ENCODE assay signal across 28 cellular contexts in the genomic region with DNA sequence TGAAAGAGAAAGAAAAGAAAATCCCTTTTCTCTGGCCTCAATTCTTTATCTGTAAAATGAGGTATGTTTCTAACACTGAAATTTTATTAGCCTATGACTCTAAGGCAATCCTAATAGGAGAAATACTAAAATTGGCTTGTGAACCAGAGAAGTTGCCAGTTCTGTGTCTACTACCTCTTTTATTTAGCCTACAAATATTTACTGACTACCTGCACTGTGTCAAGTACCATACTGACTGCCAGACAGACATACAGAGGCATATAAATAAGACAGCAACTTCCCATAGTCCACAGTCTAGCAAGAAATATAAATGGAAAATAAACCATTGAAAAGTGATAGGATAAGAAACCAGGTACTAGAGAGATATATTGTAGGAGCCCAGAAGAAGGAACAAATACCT.
"Had no signal": no experiment of that assay in that cellular context is flagged by ENCODE, and none has a peak within 500 bp of the region (broad histone marks: within the 10 kb centered on the region; RNA-seq: fewer than 3 reads in every experiment).

No MANE protein-coding gene starts in this region.

- H3K9ac ChIP-seq: neural progenitor cell, parathyroid adenoma had no signal

- H3K4me3 Mint-ChIP-seq: mesothelial cell of epicardium; naive B cell; natural killer cell; nephron progenitor cell; neural progenitor cell; stimulated activated effector memory CD8-positive, alpha-beta T cell treated with anti-CD3 and anti-CD28 coated beads, Interleukin-12 subunit alpha, Interleukin-12 subunit beta, amount 100 ng/mL, for 72 hours; stimulated activated naive CD8-positive, alpha-beta T cell treated with anti-CD3 and anti-CD28 coated beads, Interleukin-15, Interleukin-2, amounts not matched to agents 100 ng/mL and 50 ng/mL, for 24 hours had no signal

- H3K4me1 ChIP-seq: left lung, parathyroid adenoma, spleen, upper lobe of right lung had no signal

- H3K27ac ChIP-seq: left lung, neural progenitor cell, neutrophil, parathyroid adenoma, right atrium auricular region, skin epidermis, spleen, suprapubic skin, thoracic aorta, tibial artery, upper lobe of right lung had no signal

- FAIRE-seq: keratinocyte, urothelium cell line had no signal

- H2AFZ ChIP-seq: neural progenitor cell, parathyroid adenoma had no signal

- H3K4me3 ChIP-seq: left lung, lung, neural progenitor cell, right atrium auricular region, skin epidermis, spleen, suprapubic skin, thoracic aorta, tibial artery, upper lobe of right lung had no signal

- H3K27me3 Mint-ChIP-seq: stimulated activated naive CD8-positive, alpha-beta T cell treated with anti-CD3 and anti-CD28 coated beads, Interleukin-15, Interleukin-2, amounts not matched to agents 100 ng/mL and 50 ng/mL, for 24 hours had no signal

- H3K9me3 Mint-ChIP-seq: mesothelial cell of epicardium, naive B cell, nephron progenitor cell, neural progenitor cell had no signal

- H3K4me2 ChIP-seq: neural progenitor cell had no signal

- H3K79me2 ChIP-seq: parathyroid adenoma had no signal

- DNase-seq: kidney glomerular epithelial cell; left cardiac atrium; left lung; mesendoderm; naive B cell; natural killer cell; nephron progenitor cell; occipital lobe; spleen; stimulated activated CD4-positive, alpha-beta T cell treated with anti-CD3 and anti-CD28 coated beads, Interleukin-4, amount 100 ng/mL, for 24 hours; stimulated activated naive CD4-positive, alpha-beta T cell; tibial artery; trophoblast cell; upper lobe of right lung had no signal

- H3K36me3 Mint-ChIP-seq: mesothelial cell of epicardium; naive B cell; natural killer cell; neural progenitor cell; stimulated activated effector memory CD8-positive, alpha-beta T cell treated with anti-CD3 and anti-CD28 coated beads, Interleukin-12 subunit alpha, Interleukin-12 subunit beta, amount 100 ng/mL, for 72 hours had no signal

- ATAC-seq: left cardiac atrium; left lung; natural killer cell; sciatic nerve; stimulated activated effector memory CD8-positive, alpha-beta T cell treated with anti-CD3 and anti-CD28 coated beads, Interleukin-12 subunit alpha, Interleukin-12 subunit beta, amount 100 ng/mL, for 72 hours; upper lobe of right lung had no signal

- H3K27ac Mint-ChIP-seq: mesothelial cell of epicardium; naive B cell; natural killer cell; nephron progenitor cell; neural progenitor cell; stimulated activated effector memory CD8-positive, alpha-beta T cell treated with anti-CD3 and anti-CD28 coated beads, Interleukin-12 subunit alpha, Interleukin-12 subunit beta, amount 100 ng/mL, for 72 hours; stimulated activated naive CD8-positive, alpha-beta T cell treated with anti-CD3 and anti-CD28 coated beads, Interleukin-15, Interleukin-2, amounts not matched to agents 100 ng/mL and 50 ng/mL, for 24 hours had no signal

- H3K9me3 ChIP-seq: left lung, neutrophil, right atrium auricular region, spleen, suprapubic skin, thoracic aorta, tibial artery, upper lobe of right lung had no signal

- H3K4me1 Mint-ChIP-seq: naive B cell; natural killer cell; stimulated activated effector memory CD8-positive, alpha-beta T cell treated with anti-CD3 and anti-CD28 coated beads, Interleukin-12 subunit alpha, Interleukin-12 subunit beta, amount 100 ng/mL, for 72 hours had no signal

- H3K27me3 ChIP-seq: left lung, neutrophil, right atrium auricular region, spleen, suprapubic skin, tibial artery, upper lobe of right lung had no signal

- H3K36me3 ChIP-seq: left lung, neural progenitor cell, neutrophil, right atrium auricular region, spleen, suprapubic skin, thoracic aorta, tibial artery, upper lobe of right lung had no signal
